In genomic region chr6:27901801-27902200, GRCh38 we compare ENCODE assay signal across 10 cellular contexts. TPM values are rescaled to one million over a fixed set of nuclear protein-coding genes. Genes with fewer than 3 reads are reported as not detected.
DNase-seq lines count a peak whose midpoint lies in the region; TF ChIP-seq lines count a peak whose summit lies in the region.
"Had no signal": no experiment of that assay in that cellular context is flagged by ENCODE, and none has a peak within 500 bp of the region (broad histone marks: within the 10 kb centered on the region; RNA-seq: fewer than 3 reads in every experiment).

No MANE protein-coding gene starts in this region.

- H3K4me3 ChIP-seq in Karpas-422 (ENCODE audit: low read length): peak overlapping the region; percentile 85
- H3K4me3 ChIP-seq in neural cell (ENCODE audit: low read length): peak overlapping the region; percentile 79

- TF ChIP-seq RAD21 in neural cell (conservative IDR thresholded peaks at IDR 0.05): no peak

- H3F3A ChIP-seq in neural cell (ENCODE audit: insufficient read depth, low read length, poor library complexity, severe bottlenecking): peaks cover 3% of the 10 kb centered on the region

- H3K9me3 ChIP-seq in Karpas-422 (ENCODE audit: low read length) (no peaks in the 10 kb centered on the region), neural cell (ENCODE audit: low read length) (no peaks in the 10 kb centered on the region)
- H3K9me3 ChIP-seq: tibial nerve had no signal

- peak overlapping the region; percentile 33 for H3K4me3 Mint-ChIP-seq in activated T-helper 1 cell treated with anti-CD3 and anti-CD28 coated beads, Interleukin-12 subunit alpha, Interleukin-12 subunit beta, Interleukin-2, Interleukin-4 antibody, amounts not matched to agents 30 ng/mL and 10 ng/mL and 1 ng/mL, durations not matched to agents 14 hours and 24 hours and 36 hours

- peaks cover 14% of the 10 kb centered on the region for H3K4me1 ChIP-seq in Karpas-422 (ENCODE audit: low read length)

- peaks cover 25% of the 10 kb centered on the region for H3K4me1 Mint-ChIP-seq in activated T-helper 1 cell treated with anti-CD3 and anti-CD28 coated beads, Interleukin-12 subunit alpha, Interleukin-12 subunit beta, Interleukin-2, Interleukin-4 antibody, amounts not matched to agents 30 ng/mL and 10 ng/mL and 1 ng/mL, durations not matched to agents 14 hours and 24 hours and 36 hours (ENCODE audit: low read depth)

- 0 out of 2 replicates have a peak overlapping the region, but pooled peaks have one; percentile 80 for H3K9ac ChIP-seq in Karpas-422 (ENCODE audit: low read length)
- no peak overlapping the region for H3K9ac ChIP-seq in neural cell (ENCODE audit: low read length)

- H3K27me3 ChIP-seq in Karpas-422 (ENCODE audit: low read length): no peaks in the 10 kb centered on the region
- no peaks in the 10 kb centered on the region for H3K27me3 ChIP-seq in neural cell (ENCODE audit: insufficient read depth, low read depth, low read length)
- H3K27me3 ChIP-seq: tibial nerve had no signal

- H3K4me2 ChIP-seq in Karpas-422 (ENCODE audit: low read depth, low read length, poor library complexity, severe bottlenecking) (peak overlapping the region; percentile 96), neural cell (ENCODE audit: low read length) (no peak overlapping the region)

- H3K36me3 ChIP-seq in Karpas-422 (ENCODE audit: insufficient read depth, low read length): no peaks in the 10 kb centered on the region
- H3K36me3 ChIP-seq in neural cell (ENCODE audit: insufficient read depth, low read length): no peaks in the 10 kb centered on the region
- H3K36me3 ChIP-seq: tibial nerve had no signal

- TF ChIP-seq CTCF in neural cell (IDR thresholded peaks at IDR 0.05; ENCODE audit: poor library complexity, severe bottlenecking): no peak

- H3K9me2 ChIP-seq in Karpas-422 (replicated peaks; ENCODE audit: insufficient read depth, low read length) (no peaks in the 10 kb centered on the region), neural cell (ENCODE audit: insufficient read depth, low read length) (no peaks in the 10 kb centered on the region)

- H3K27me3 Mint-ChIP-seq in activated T-helper 1 cell treated with anti-CD3 and anti-CD28 coated beads, Interleukin-12 subunit alpha, Interleukin-12 subunit beta, Interleukin-2, Interleukin-4 antibody, amounts not matched to agents 30 ng/mL and 10 ng/mL and 1 ng/mL, durations not matched to agents 14 hours and 24 hours and 36 hours (ENCODE audit: insufficient read depth): peaks cover 18% of the 10 kb centered on the region

- H3K79me2 ChIP-seq in Karpas-422 (ENCODE audit: low read length): no peaks in the 10 kb centered on the region
- no peaks in the 10 kb centered on the region for H3K79me2 ChIP-seq in neural cell (replicated peaks; ENCODE audit: insufficient read depth, low read length)

- no peak overlapping the region for H3K27ac ChIP-seq in Karpas-422 (ENCODE audit: low read length)
- no peak overlapping the region for H3K27ac ChIP-seq in neural cell (ENCODE audit: low read length)

- peaks cover 2% of the 10 kb centered on the region for H3K36me3 Mint-ChIP-seq in activated T-helper 1 cell treated with anti-CD3 and anti-CD28 coated beads, Interleukin-12 subunit alpha, Interleukin-12 subunit beta, Interleukin-2, Interleukin-4 antibody, amounts not matched to agents 30 ng/mL and 10 ng/mL and 1 ng/mL, durations not matched to agents 14 hours and 24 hours and 36 hours (ENCODE audit: low read depth)

- DNase-seq in DMS53 (lab: John Stamatoyannopoulos, UW) (peak; percentile 35), DMS53 treated with DMSO at 0.1 percent for 48 hours (lab: John Stamatoyannopoulos, UW; ENCODE audit: unreplicated experiment) (no peak), Karpas-422 (peak; percentile 77), NCI-H446 (lab: John Stamatoyannopoulos, UW) (no peak), NCI-H1417 (lab: John Stamatoyannopoulos, UW) (no peak)
- no peak for DNase-seq in activated T-helper 1 cell treated with anti-CD3 and anti-CD28 coated beads, Interleukin-12 subunit alpha, Interleukin-12 subunit beta, Interleukin-2, Interleukin-4 antibody, amounts not matched to agents 30 ng/mL and 10 ng/mL and 1 ng/mL, durations not matched to agents 14 hours and 24 hours and 36 hours (ENCODE audit: low spot score)
- DNase-seq in activated CD4-positive, CD25-positive, alpha-beta regulatory T cell (lab: John Stamatoyannopoulos, UW): no peak

- H3K27ac Mint-ChIP-seq in activated T-helper 1 cell treated with anti-CD3 and anti-CD28 coated beads, Interleukin-12 subunit alpha, Interleukin-12 subunit beta, Interleukin-2, Interleukin-4 antibody, amounts not matched to agents 30 ng/mL and 10 ng/mL and 1 ng/mL, durations not matched to agents 14 hours and 24 hours and 36 hours: peak overlapping the region; percentile 40

- H4K20me1 ChIP-seq in Karpas-422 (ENCODE audit: insufficient read depth, low read depth, low read length) (no peaks in the 10 kb centered on the region), neural cell (ENCODE audit: insufficient read depth) (no peaks in the 10 kb centered on the region)

- H3K9me3 Mint-ChIP-seq in activated T-helper 1 cell treated with anti-CD3 and anti-CD28 coated beads, Interleukin-12 subunit alpha, Interleukin-12 subunit beta, Interleukin-2, Interleukin-4 antibody, amounts not matched to agents 30 ng/mL and 10 ng/mL and 1 ng/mL, durations not matched to agents 14 hours and 24 hours and 36 hours: no peaks in the 10 kb centered on the region

- H2AFZ ChIP-seq in Karpas-422 (ENCODE audit: low read length) (no peak overlapping the region), neural cell (ENCODE audit: low read depth, low read length) (no peak overlapping the region)

- intact Hi-C loops in activated T-helper 1 cell treated with anti-CD3 and anti-CD28 coated beads, Interleukin-12 subunit alpha, Interleukin-12 subunit beta, Interleukin-2, Interleukin-4 antibody, amounts not matched to agents 30 ng/mL and 10 ng/mL and 1 ng/mL, durations not matched to agents 14 hours and 24 hours and 36 hours (cut with micrococcal nuclease): loop anchor here (1.0 to 10.0 kb wide), 18 partner anchors 130 to 1080 kb away; partner anchors contain the start of genes ZNF165, ZSCAN26 and ZSCAN31

- no peak for TF ChIP-seq EP300 in neural cell (conservative IDR thresholded peaks at IDR 0.05; ENCODE audit: poor library complexity, severe bottlenecking)

TF ChIP-seq in neural cell, 6 proteins besides CTCF, POLR2A, EP300 and RAD21:
- TF ChIP-seq POLR2AphosphoS5 (IDR thresholded peaks at IDR 0.05) (no peak), MXI1 (conservative IDR thresholded peaks at IDR 0.05; ENCODE audit: poor library complexity, severe bottlenecking) (no peak), EZH2 (IDR thresholded peaks at IDR 0.05; ENCODE audit: borderline replicate concordance, insufficient read depth, low read length, poor library complexity, severe bottlenecking) (no peak), SMC3 (conservative IDR thresholded peaks at IDR 0.05; ENCODE audit: poor library complexity) (no peak), TAF1 (IDR thresholded peaks at IDR 0.05; ENCODE audit: low read depth) (no peak)
- TF ChIP-seq, protein P1, sequence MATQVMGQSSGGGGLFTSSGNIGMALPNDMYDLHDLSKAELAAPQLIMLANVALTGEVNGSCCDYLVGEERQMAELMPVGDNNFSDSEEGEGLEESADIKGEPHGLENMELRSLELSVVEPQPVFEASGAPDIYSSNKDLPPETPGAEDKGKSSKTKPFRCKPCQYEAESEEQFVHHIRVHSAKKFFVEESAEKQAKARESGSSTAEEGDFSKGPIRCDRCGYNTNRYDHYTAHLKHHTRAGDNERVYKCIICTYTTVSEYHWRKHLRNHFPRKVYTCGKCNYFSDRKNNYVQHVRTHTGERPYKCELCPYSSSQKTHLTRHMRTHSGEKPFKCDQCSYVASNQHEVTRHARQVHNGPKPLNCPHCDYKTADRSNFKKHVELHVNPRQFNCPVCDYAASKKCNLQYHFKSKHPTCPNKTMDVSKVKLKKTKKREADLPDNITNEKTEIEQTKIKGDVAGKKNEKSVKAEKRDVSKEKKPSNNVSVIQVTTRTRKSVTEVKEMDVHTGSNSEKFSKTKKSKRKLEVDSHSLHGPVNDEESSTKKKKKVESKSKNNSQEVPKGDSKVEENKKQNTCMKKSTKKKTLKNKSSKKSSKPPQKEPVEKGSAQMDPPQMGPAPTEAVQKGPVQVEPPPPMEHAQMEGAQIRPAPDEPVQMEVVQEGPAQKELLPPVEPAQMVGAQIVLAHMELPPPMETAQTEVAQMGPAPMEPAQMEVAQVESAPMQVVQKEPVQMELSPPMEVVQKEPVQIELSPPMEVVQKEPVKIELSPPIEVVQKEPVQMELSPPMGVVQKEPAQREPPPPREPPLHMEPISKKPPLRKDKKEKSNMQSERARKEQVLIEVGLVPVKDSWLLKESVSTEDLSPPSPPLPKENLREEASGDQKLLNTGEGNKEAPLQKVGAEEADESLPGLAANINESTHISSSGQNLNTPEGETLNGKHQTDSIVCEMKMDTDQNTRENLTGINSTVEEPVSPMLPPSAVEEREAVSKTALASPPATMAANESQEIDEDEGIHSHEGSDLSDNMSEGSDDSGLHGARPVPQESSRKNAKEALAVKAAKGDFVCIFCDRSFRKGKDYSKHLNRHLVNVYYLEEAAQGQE (IDR thresholded peaks at IDR 0.05; ENCODE audit: borderline replicate concordance): no peak
TF ChIP-seq in neural cell: peak in this region for 0.

RNA-seq across cellular contexts. Expression of gene OR2B2, which starts 10.4 kb away (rescaled TPM):
- not detected in 2 replicates for total RNA-seq in Karpas-422 (2014; rRNA removed; shearing (Covaris generic); ENCODE audit: low replicate concordance)
- total RNA-seq in activated T-helper 1 cell treated with anti-CD3 and anti-CD28 coated beads, Interleukin-12 subunit alpha, Interleukin-12 subunit beta, Interleukin-2, Interleukin-4 antibody, amounts not matched to agents 30 ng/mL and 10 ng/mL and 1 ng/mL, durations not matched to agents 14 hours and 24 hours and 36 hours: not detected in 2 replicates
- not detected in 2 replicates for polyA plus RNA-seq in neural cell
- not detected in 2 replicates for polyA minus RNA-seq in neural cell
- total RNA-seq: omental fat pad, tibial nerve had no signal

RNA-seq across cellular contexts. Expression of gene OR2B6, which starts 55.2 kb away (rescaled TPM):
- total RNA-seq in Karpas-422 (2014; rRNA removed; shearing (Covaris generic); ENCODE audit: low replicate concordance): not detected in 2 replicates
- total RNA-seq in activated T-helper 1 cell treated with anti-CD3 and anti-CD28 coated beads, Interleukin-12 subunit alpha, Interleukin-12 subunit beta, Interleukin-2, Interleukin-4 antibody, amounts not matched to agents 30 ng/mL and 10 ng/mL and 1 ng/mL, durations not matched to agents 14 hours and 24 hours and 36 hours: not detected in 2 replicates
- polyA plus RNA-seq in neural cell: not detected in 2 replicates
- not detected in 2 replicates for polyA minus RNA-seq in neural cell
- total RNA-seq: omental fat pad, tibial nerve had no signal

Comparison
In these comparisons a context has a peak if more than half of its experiments do, and no peak if none do; other contexts are left out.
1. DNase-seq: peak in DMS53 (single experiment) and Karpas-422 (single experiment); none in DMS53 treated with DMSO at 0.1 percent for 48 hours (single experiment), activated T-helper 1 cell treated with anti-CD3 and anti-CD28 coated beads, Interleukin-12 subunit alpha, Interleukin-12 subunit beta, Interleukin-2, Interleukin-4 antibody, amounts not matched to agents 30 ng/mL and 10 ng/mL and 1 ng/mL, durations not matched to agents 14 hours and 24 hours and 36 hours (single experiment), activated CD4-positive, CD25-positive, alpha-beta regulatory T cell (0 of 4), NCI-H446 (0 of 2) and NCI-H1417 (0 of 3).